In genomic region chr16:3589991-3590701, GRCh38 we compare ENCODE assay signal across 2 cellular contexts.
TF ChIP-seq lines count a peak whose summit lies in the region.

No MANE protein-coding gene starts in this region.

TF ChIP-seq in HepG2, 621 proteins besides CTCF, POLR2A, EP300 and RAD21:
- TF ChIP-seq ARID2 (CRISPR knock-in tag; IDR thresholded peaks at IDR 0.05; ENCODE audit: borderline replicate concordance) (no peak), PAX8 (CRISPR knock-in tag; IDR thresholded peaks at IDR 0.05; ENCODE audit: borderline replicate concordance) (no peak), GZF1 (CRISPR knock-in tag; IDR thresholded peaks at IDR 0.05) (no peak), ZNF740 (CRISPR knock-in tag; IDR thresholded peaks at IDR 0.05) (no peak), TP53 (CRISPR knock-in tag; conservative IDR thresholded peaks at IDR 0.05) (no peak), ATF7 (IDR thresholded peaks at IDR 0.05) (peak; percentile 76), ATF7 (CRISPR knock-in tag; IDR thresholded peaks at IDR 0.05) (no peak), ZNF619 (CRISPR knock-in tag; IDR thresholded peaks at IDR 0.05) (no peak), CCAR2 (optimal IDR thresholded peaks at IDR 0.05; ENCODE audit: low read depth, low read length) (no peak)

TF ChIP-seq in K562, 482 proteins besides CTCF, POLR2A, EP300 and RAD21:
- TF ChIP-seq BRF2 (IDR thresholded peaks at IDR 0.05; ENCODE audit: borderline replicate concordance, insufficient read depth, insufficient read length): no peak
- TF ChIP-seq PRDM10 (IDR thresholded peaks at IDR 0.05; ENCODE audit: partially characterized antibody): no peak
- no peak for TF ChIP-seq KAT8 (IDR thresholded peaks at IDR 0.05; ENCODE audit: low read depth)
- peak; percentile 48 for TF ChIP-seq ATF3 (IDR thresholded peaks at IDR 0.05)
- no peak for TF ChIP-seq ATF3 (CRISPR knock-in tag; conservative IDR thresholded peaks at IDR 0.05)
- TF ChIP-seq ATF7 (IDR thresholded peaks at IDR 0.05): peak; percentile 37; the same call in 1 of the 2 replicates
- TF ChIP-seq PYGO2 (tag; IDR thresholded peaks at IDR 0.05): no peak
TF ChIP-seq in K562: peak in this region for 2.
